ENCODE assay signal across 35 cellular contexts in genomic region chr7:108557617-108558016, GRCh38.
"Had no signal": no experiment of that assay in that cellular context is flagged by ENCODE, and none has a peak within 500 bp of the region (broad histone marks: within the 10 kb centered on the region; RNA-seq: fewer than 3 reads in every experiment).

No MANE protein-coding gene starts in this region.

- H3K9me3 ChIP-seq: MG63 had no signal

- H3K4me3 ChIP-seq: MG63 had no signal

- H3K36me3 ChIP-seq: MG63 had no signal

- DNase-seq: Kasumi-1, MG63, MM.1S, MV-4-11, NCI-H1048, NCI-H1092, NCI-H1092 treated with DMSO at 0.1 percent for 48 hours, NCI-H1105, NCI-H1105 treated with DMSO at 0.1 percent for 48 hours, NCI-H1417, NCI-H1417 treated with DMSO at 0.1 percent for 48 hours, NCI-H1436, NCI-H1436 treated with DMSO at 0.1 percent for 48 hours, NCI-H146, NCI-H1694, NCI-H1694 treated with DMSO at 0.1 percent for 48 hours, NCI-H187, NCI-H187 treated with DMSO at 0.1 percent for 48 hours, NCI-H1930, NCI-H2029, NCI-H2029 treated with DMSO at 0.1 percent for 48 hours, NCI-H2081, NCI-H2081 treated with DMSO at 0.1 percent for 48 hours, NCI-H2107, NCI-H2171, NCI-H2171 treated with DMSO at 0.1 percent for 48 hours, NCI-H2227 treated with DMSO at 0.1 percent for 48 hours, NCI-H226, NCI-H345, NCI-H446, NCI-H446 treated with DMSO at 0.1 percent for 48 hours, NCI-H510A, NCI-H510A treated with DMSO at 0.1 percent for 48 hours, NCI-H524, NCI-H526 had no signal

- H3K27me3 ChIP-seq: MG63 had no signal
